Comparison of ENCODE assay signal across 9 cellular contexts in the genomic region with DNA sequence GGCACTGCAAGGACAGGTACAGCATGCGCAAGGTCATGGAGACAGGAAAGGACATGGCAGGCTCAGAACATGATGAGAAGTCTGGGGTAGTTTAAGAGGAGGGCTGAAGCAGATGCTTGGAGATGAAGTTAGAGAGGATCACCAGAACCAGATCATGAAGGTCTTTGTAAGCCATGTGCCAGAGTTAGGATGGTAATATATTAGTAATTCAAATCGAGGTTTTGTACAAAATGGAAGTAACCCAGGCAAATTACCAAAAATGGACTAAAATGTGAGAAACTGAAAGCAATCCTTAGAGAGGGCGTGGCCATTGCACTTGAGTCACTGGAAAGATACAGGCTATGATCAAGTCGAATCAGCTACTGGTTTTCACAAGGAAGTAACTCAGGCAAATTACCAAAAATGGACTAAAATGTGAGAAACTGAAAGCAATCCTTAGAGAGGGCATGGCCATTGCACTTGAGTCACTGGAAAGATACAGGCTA. TPM values are rescaled to one million over a fixed set of nuclear protein-coding genes. Genes with fewer than 3 reads are reported as not detected.
DNase-seq lines count a peak whose midpoint lies in the region; ATAC-seq and TF ChIP-seq lines count a peak whose summit lies in the region.
"Had no signal": no experiment of that assay in that cellular context is flagged by ENCODE, and none has a peak within 500 bp of the region (broad histone marks: within the 10 kb centered on the region; RNA-seq: fewer than 3 reads in every experiment).

No MANE protein-coding gene starts in this region.

- H3K27me3 ChIP-seq in left lung, result no peaks in the 10 kb centered on the region

- peak; percentile 4 for DNase-seq in stimulated activated CD4-positive, alpha-beta T cell treated with anti-CD3 and anti-CD28 coated beads, Interleukin-4, amount 100 ng/mL, for 24 hours
- DNase-seq in stimulated activated CD4-positive, alpha-beta T cell treated with anti-CD3 and anti-CD28 coated beads, Interleukin-4, amount 100 ng/mL, for 4 hours, result no peak
- peak; percentile 54 for DNase-seq in HS-27A (ENCODE audit: low read depth)
- peak; percentile 75 for DNase-seq in astrocyte of the spinal cord (ENCODE audit: low read depth, low spot score)
- no peak for DNase-seq in left lung
- no peak for DNase-seq in left cardiac atrium
- no peak for DNase-seq in iPS-NIHi11 (ENCODE audit: low spot score)
- DNase-seq: DND-41 had no signal

- no peaks in the 10 kb centered on the region for H3K36me3 ChIP-seq in left lung

- H3K4me3 ChIP-seq in astrocyte of the spinal cord (ENCODE audit: low read depth, low read length) (no peak overlapping the region), left lung (no peak overlapping the region)

- H3K27ac ChIP-seq in left lung, result no peak overlapping the region

- TF ChIP-seq CTCF in astrocyte of the spinal cord (IDR thresholded peaks at IDR 0.05; ENCODE audit: low read depth, low read length), result no peak
- no peak for TF ChIP-seq CTCF in left lung (IDR thresholded peaks at IDR 0.05)

- no peaks in the 10 kb centered on the region for H3K9me3 ChIP-seq in left lung

- peaks cover 0 to 11% of the 10 kb centered on the region in 2 donors for H3K4me1 ChIP-seq in left lung

- in situ Hi-C loops in astrocyte of the spinal cord (cut with HindIII; ENCODE audit: low sequenced_read_pairs), result no loop called here

- intact Hi-C loops in left lung (cut with DNase I) (no loop called here), left cardiac atrium (cut with DNase I) (no loop called here)

- ATAC-seq in left lung, result no peak
- ATAC-seq in left cardiac atrium, result no peak
- no peak for ATAC-seq in HG03045 (IDR thresholded peaks at IDR 0.05; ENCODE audit: unreplicated experiment)

RNA-seq across cellular contexts. Expression of gene RXFP1, which starts 13.5 kb away (rescaled TPM):
- total RNA-seq in left lung, result 1 to 10 TPM; 2.7 to 4.3 TPM
- under 1 TPM in 1 of 2 donors, not detected in 1; 0.18 TPM for total RNA-seq in left cardiac atrium

Comparison
In these comparisons a context has a peak if more than half of its experiments do, and no peak if none do; other contexts are left out.
1. DNase-seq: peak in stimulated activated CD4-positive, alpha-beta T cell treated with anti-CD3 and anti-CD28 coated beads, Interleukin-4, amount 100 ng/mL, for 24 hours (single experiment), HS-27A (single experiment) and astrocyte of the spinal cord (single experiment); none in stimulated activated CD4-positive, alpha-beta T cell treated with anti-CD3 and anti-CD28 coated beads, Interleukin-4, amount 100 ng/mL, for 4 hours (0 of 2), left lung (0 of 2), left cardiac atrium (single experiment) and iPS-NIHi11 (single experiment).